ENCODE assay signal across 22 cellular contexts in genomic region chr2:33250417-33251029, GRCh38.
"Had no signal": no experiment of that assay in that cellular context is flagged by ENCODE, and none has a peak within 500 bp of the region (broad histone marks: within the 10 kb centered on the region; RNA-seq: fewer than 3 reads in every experiment).

No MANE protein-coding gene starts in this region.

- H3K27ac Mint-ChIP-seq: activated B cell treated with CpG ODN at 0.5 μM for 24 hours; activated CD4-positive, alpha-beta memory T cell treated with anti-CD3 and anti-CD28 coated beads for 36 hours; activated CD4-positive, alpha-beta T cell treated with anti-CD3 and anti-CD28 coated beads for 36 hours; activated naive CD4-positive, alpha-beta T cell treated with anti-CD3 and anti-CD28 coated beads, Interleukin-2, amount 10 ng/mL, durations not matched to agents 7 days and 5 days; immature natural killer cell; T-helper 1 cell treated with Interleukin-12 subunit alpha and Interleukin-12 subunit beta and Interleukin-4 antibody, amounts not matched to agents 30 μg/mL and 1 μg/mL, for 36 hours had no signal

- H3K27ac ChIP-seq: sigmoid colon, tibial nerve had no signal

- H3K4me3 Mint-ChIP-seq: activated B cell treated with CpG ODN at 0.5 μM for 24 hours; activated CD4-positive, alpha-beta memory T cell treated with anti-CD3 and anti-CD28 coated beads for 36 hours; activated CD4-positive, alpha-beta T cell treated with anti-CD3 and anti-CD28 coated beads for 36 hours; activated naive CD4-positive, alpha-beta T cell treated with anti-CD3 and anti-CD28 coated beads, Interleukin-2, amount 10 ng/mL, durations not matched to agents 7 days and 5 days; brain; immature natural killer cell; T-helper 1 cell treated with Interleukin-12 subunit alpha and Interleukin-12 subunit beta and Interleukin-4 antibody, amounts not matched to agents 30 μg/mL and 1 μg/mL, for 36 hours had no signal

- ATAC-seq: activated CD4-positive, alpha-beta T cell treated with anti-CD3 and anti-CD28 coated beads for 36 hours; esophagus mucosa; left lobe of liver had no signal

- H3K4me3 ChIP-seq: sigmoid colon, smooth muscle cell, tibial nerve had no signal

- H3K4me1 Mint-ChIP-seq: activated B cell treated with CpG ODN at 0.5 μM for 24 hours; activated CD4-positive, alpha-beta T cell treated with anti-CD3 and anti-CD28 coated beads for 36 hours; activated naive CD4-positive, alpha-beta T cell treated with anti-CD3 and anti-CD28 coated beads, Interleukin-2, amount 10 ng/mL, durations not matched to agents 7 days and 5 days; brain; immature natural killer cell had no signal

- H3K4me1 ChIP-seq: sigmoid colon had no signal

- H3K36me3 Mint-ChIP-seq: activated CD4-positive, alpha-beta memory T cell treated with anti-CD3 and anti-CD28 coated beads for 36 hours; activated naive CD4-positive, alpha-beta T cell treated with anti-CD3 and anti-CD28 coated beads, Interleukin-2, amount 10 ng/mL, durations not matched to agents 7 days and 5 days; immature natural killer cell had no signal

- H3K27me3 ChIP-seq: sigmoid colon, tibial nerve had no signal

- H3K9me3 ChIP-seq: sigmoid colon, tibial nerve had no signal

- H3K27me3 Mint-ChIP-seq: activated B cell treated with CpG ODN at 0.5 μM for 24 hours; activated CD4-positive, alpha-beta memory T cell treated with anti-CD3 and anti-CD28 coated beads for 36 hours; activated CD4-positive, alpha-beta T cell treated with anti-CD3 and anti-CD28 coated beads for 36 hours; brain had no signal

- H3K9me3 Mint-ChIP-seq: activated B cell treated with CpG ODN at 0.5 μM for 24 hours; activated CD4-positive, alpha-beta memory T cell treated with anti-CD3 and anti-CD28 coated beads for 36 hours; activated naive CD4-positive, alpha-beta T cell treated with anti-CD3 and anti-CD28 coated beads, Interleukin-2, amount 10 ng/mL, durations not matched to agents 7 days and 5 days; T-helper 1 cell treated with Interleukin-12 subunit alpha and Interleukin-12 subunit beta and Interleukin-4 antibody, amounts not matched to agents 30 μg/mL and 1 μg/mL, for 36 hours had no signal

- DNase-seq: activated B cell treated with CpG ODN at 0.5 μM for 24 hours; activated CD4-positive, alpha-beta memory T cell treated with anti-CD3 and anti-CD28 coated beads for 36 hours; activated CD4-positive, alpha-beta T cell treated with anti-CD3 and anti-CD28 coated beads for 36 hours; activated effector memory CD4-positive, alpha-beta T cell treated with anti-CD3 and anti-CD28 coated beads, Interleukin-2, amount 50 U/mL, for 16 hours; activated naive CD4-positive, alpha-beta T cell treated with anti-CD3 and anti-CD28 coated beads, Interleukin-2, amount 10 ng/mL, durations not matched to agents 7 days and 5 days; activated T-cell treated with anti-CD3 and anti-CD28 coated beads, Interleukin-2, amount 50 U/mL, for 48 hours; caudate nucleus; dermis blood vessel endothelial cell; effector CD8-positive, alpha-beta T cell; foreskin melanocyte; immature natural killer cell; sigmoid colon; stimulated activated CD4-positive, alpha-beta T cell treated with anti-CD3 and anti-CD28 coated beads, Interleukin-2, amount 100 ng/mL, for 48 hours; stimulated activated naive CD4-positive, alpha-beta T cell treated with Interleukin-2 at 50 U/mL for 16 hours; substantia nigra; T1000 had no signal
